Comparison of ENCODE assay signal across 8 cellular contexts in the genomic region with DNA sequence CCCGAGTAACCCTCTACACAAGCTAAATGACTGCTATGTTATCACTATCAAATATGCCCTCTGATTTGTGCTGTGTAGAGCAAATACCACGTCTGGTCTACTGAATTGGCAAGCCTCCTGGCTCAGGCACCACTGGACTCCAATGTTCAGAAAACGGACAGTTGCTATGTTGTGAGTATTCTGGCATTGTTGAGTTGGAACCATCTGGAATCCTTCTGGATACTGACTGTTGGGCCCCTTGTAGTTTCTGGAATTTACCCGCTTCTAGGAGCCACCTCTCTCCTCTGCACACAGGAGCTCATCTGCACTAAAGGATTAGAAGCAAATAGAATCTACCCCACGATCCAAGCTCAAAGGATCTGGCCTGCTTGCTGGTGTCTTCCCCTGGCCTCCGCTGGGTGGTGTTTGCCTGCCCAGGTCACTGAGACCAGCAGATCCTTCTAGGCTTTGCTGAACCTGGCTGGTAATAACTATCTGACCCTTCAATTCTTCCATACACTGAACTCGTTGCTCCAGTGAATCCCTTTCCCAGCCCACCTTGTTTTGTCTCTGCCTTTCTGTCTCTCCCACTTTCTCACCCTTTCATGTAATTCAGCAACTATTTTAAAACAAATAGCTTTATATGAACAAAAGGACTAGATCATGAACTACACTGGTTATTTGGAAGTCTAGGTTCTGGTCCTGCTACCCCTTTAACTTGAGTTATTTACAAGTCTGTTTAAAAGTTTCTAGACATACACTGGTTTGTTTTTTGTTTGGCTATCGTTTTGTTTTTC. TPM values are rescaled to one million over a fixed set of nuclear protein-coding genes. Genes with fewer than 3 reads are reported as not detected.
DNase-seq lines count a peak whose midpoint lies in the region; ATAC-seq and TF ChIP-seq lines count a peak whose summit lies in the region.

No MANE protein-coding gene starts in this region.

- no peak overlapping the region for H3K27ac Mint-ChIP-seq in endothelial cell (ENCODE audit: unreplicated experiment)
- H3K27ac Mint-ChIP-seq in nephron progenitor cell, result no peak overlapping the region

- H3K4me1 Mint-ChIP-seq in endothelial cell (ENCODE audit: unreplicated experiment), result peaks cover 41% of the 10 kb centered on the region
- peaks cover 47% of the 10 kb centered on the region for H3K4me1 Mint-ChIP-seq in nephron progenitor cell

- no peak overlapping the region for H3K4me3 ChIP-seq in BLaER1

- ATAC-seq in HG02763 (IDR thresholded peaks at IDR 0.05; ENCODE audit: unreplicated experiment) (peak; percentile 27), HG03520 (IDR thresholded peaks at IDR 0.05; ENCODE audit: unreplicated experiment) (no peak)

- no peaks in the 10 kb centered on the region for H3K36me3 ChIP-seq in BLaER1

- peak overlapping the region; percentile 83 for H3K4me2 ChIP-seq in BLaER1

- DNase-seq in endothelial cell (ENCODE audit: low spot score) (peak; percentile 50), nephron progenitor cell (peak; percentile 28), NCI-H226 (no peak), NCI-H2107 (lab: John Stamatoyannopoulos, UW) (no peak)
- DNase-seq in activated T-cell treated with anti-CD3 and anti-CD28 coated beads, Interleukin-2, amount 50 U/mL, for 1 hour, result no peak

- peaks cover 5% of the 10 kb centered on the region for H3K9me3 Mint-ChIP-seq in endothelial cell (ENCODE audit: unreplicated experiment)
- H3K9me3 Mint-ChIP-seq in nephron progenitor cell, result peaks cover 15% of the 10 kb centered on the region

- H3K9me3 ChIP-seq in BLaER1, result peaks cover 12% of the 10 kb centered on the region; the same call in 1 of the 2 replicates

- no peak overlapping the region for H3K9ac ChIP-seq in BLaER1

- H3K27me3 Mint-ChIP-seq in endothelial cell (ENCODE audit: unreplicated experiment) (peaks cover 29% of the 10 kb centered on the region), nephron progenitor cell (ENCODE audit: low read depth, poor library complexity) (peaks cover 36% of the 10 kb centered on the region)

- TF ChIP-seq CTCF in endothelial cell (IDR thresholded peaks at IDR 0.05; ENCODE audit: unreplicated experiment) (no peak), nephron progenitor cell (IDR thresholded peaks at IDR 0.05) (peak; percentile 25)

- H3K36me3 Mint-ChIP-seq in endothelial cell (ENCODE audit: low read depth, unreplicated experiment) (peaks cover 14% of the 10 kb centered on the region), nephron progenitor cell (ENCODE audit: low read depth) (peaks cover 29% of the 10 kb centered on the region)

- H4K20me1 ChIP-seq in BLaER1, result no peaks in the 10 kb centered on the region

- H3K4me1 ChIP-seq in BLaER1, result peaks cover 53% of the 10 kb centered on the region

- peak overlapping the region; percentile 10 for H3K4me3 Mint-ChIP-seq in endothelial cell (ENCODE audit: unreplicated experiment)
- peak overlapping the region; percentile 72 for H3K4me3 Mint-ChIP-seq in nephron progenitor cell

- no peak overlapping the region for H3K27ac ChIP-seq in BLaER1

- H3K27me3 ChIP-seq in BLaER1, result peaks cover 49% of the 10 kb centered on the region

RNA-seq across cellular contexts. Expression of a gene that starts 2.1 kb away (rescaled TPM):
- total RNA-seq in endothelial cell (ENCODE audit: unreplicated experiment), result 6.0 TPM

RNA-seq across cellular contexts. Expression of a gene that starts 30.5 kb away (rescaled TPM):
- 1.5 TPM for total RNA-seq in endothelial cell (ENCODE audit: unreplicated experiment)

Comparison
In these comparisons a context has a peak if more than half of its experiments do, and no peak if none do; other contexts are left out.
1. DNase-seq: peak in endothelial cell (single experiment) and nephron progenitor cell (single experiment); none in NCI-H226 (single experiment), NCI-H2107 (single experiment) and activated T-cell treated with anti-CD3 and anti-CD28 coated beads, Interleukin-2, amount 50 U/mL, for 1 hour (single experiment).